In genomic region chr6:150435832-150436231, GRCh38 we compare ENCODE assay signal across 17 cellular contexts.
"Had no signal": no experiment of that assay in that cellular context is flagged by ENCODE, and none has a peak within 500 bp of the region (broad histone marks: within the 10 kb centered on the region; RNA-seq: fewer than 3 reads in every experiment).

No MANE protein-coding gene starts in this region.

- H3K4me1 ChIP-seq: body of pancreas, right atrium auricular region, thyroid gland, vagina had no signal

- H3K36me3 ChIP-seq: neutrophil, right atrium auricular region, thyroid gland, vagina had no signal

- H3K27ac ChIP-seq: body of pancreas, neutrophil, right atrium auricular region, skin epidermis, thyroid gland, vagina had no signal

- H3K4me3 ChIP-seq: body of pancreas, lung, right atrium auricular region, skin epidermis, thyroid gland, vagina had no signal

- ATAC-seq: body of pancreas; effector memory CD8-positive, alpha-beta T cell; left colon had no signal

- DNase-seq: activated CD4-positive, alpha-beta T cell treated with anti-CD3 and anti-CD28 coated beads, Interleukin-2, amount 10 ng/mL, durations not matched to agents 7 days and 5 days; activated CD4-positive, CD25-positive, alpha-beta regulatory T cell; activated effector memory CD4-positive, alpha-beta T cell treated with Interleukin-2 at 50 U/mL for 16 hours; activated T-cell treated with anti-CD3 and anti-CD28 coated beads for 4 hours; body of pancreas; effector memory CD8-positive, alpha-beta T cell; glutamatergic neuron; immature natural killer cell; left colon; naive B cell; posterior cingulate gyrus; thyroid gland had no signal

- H3K27me3 ChIP-seq: body of pancreas, neutrophil, right atrium auricular region, thyroid gland, vagina had no signal

- H3K9me3 ChIP-seq: body of pancreas, neutrophil, thyroid gland, vagina had no signal
